Comparison of ENCODE assay signal across 13 cellular contexts in genomic region chr5:94700592-94700991, GRCh38.
DNase-seq lines count a peak whose midpoint lies in the region; ATAC-seq and TF ChIP-seq lines count a peak whose summit lies in the region.
"Had no signal": no experiment of that assay in that cellular context is flagged by ENCODE, and none has a peak within 500 bp of the region (broad histone marks: within the 10 kb centered on the region; RNA-seq: fewer than 3 reads in every experiment).

No MANE protein-coding gene starts in this region.

- intact Hi-C loops in left lung (cut with DNase I): no loop called here

- peaks cover 7 to 25% (median 11%) of the 10 kb centered on the region in 3 donors for H3K4me1 Mint-ChIP-seq in CD8-positive, alpha-beta memory T cell

- H3K27ac Mint-ChIP-seq in CD8-positive, alpha-beta memory T cell: peak overlapping the region in 5 of 8 donors; percentile 0 to 36 (median 14)

- CTCF ChIA-PET in CD8-positive, alpha-beta memory T cell (lab: Charles Lee): no interaction called here

- no peaks in the 10 kb centered on the region for H3K27me3 ChIP-seq in CD8-positive, alpha-beta memory T cell (ENCODE audit: insufficient read depth, low read length, poor library complexity, severe bottlenecking)
- no peaks in the 10 kb centered on the region for H3K27me3 ChIP-seq in left lung

- H3K4me3 Mint-ChIP-seq in CD8-positive, alpha-beta memory T cell: peak overlapping the region in 2 of 7 donors; percentile 0 to 17

- H3K36me3 ChIP-seq in CD8-positive, alpha-beta memory T cell (ENCODE audit: insufficient read depth, low read length): no peaks in the 10 kb centered on the region
- no peaks in the 10 kb centered on the region for H3K36me3 ChIP-seq in left lung

- H3K36me3 Mint-ChIP-seq in CD8-positive, alpha-beta memory T cell: peaks cover 4 to 14% (median 5%) of the 10 kb centered on the region in 3 donors

- peaks cover 3% of the 10 kb centered on the region for H3K4me1 ChIP-seq in CD8-positive, alpha-beta memory T cell (ENCODE audit: insufficient read depth, low read length)
- H3K4me1 ChIP-seq in left lung: no peaks in the 10 kb centered on the region

- ATAC-seq in GM19324 (IDR thresholded peaks at IDR 0.05; ENCODE audit: low FRiP score, unreplicated experiment): peak; percentile 50
- ATAC-seq in HG02840 (IDR thresholded peaks at IDR 0.05; ENCODE audit: low FRiP score, unreplicated experiment): peak; percentile 69
- ATAC-seq in HG03571 (IDR thresholded peaks at IDR 0.05; ENCODE audit: unreplicated experiment): peak; percentile 59
- no peak for ATAC-seq in left lung
- ATAC-seq: mucosa of descending colon, SK-N-SH treated with all-trans-retinoic acid at 6 μM for 48 hours had no signal

- no peak overlapping the region for H3K4me3 ChIP-seq in CD8-positive, alpha-beta memory T cell (ENCODE audit: low read length)
- H3K4me3 ChIP-seq in left lung: no peak overlapping the region
- H3K4me3 ChIP-seq: mucosa of descending colon had no signal

- POLR2A ChIA-PET in CD8-positive, alpha-beta memory T cell (lab: Charles Lee): no interaction called here

- no peaks in the 10 kb centered on the region for H3K9me3 Mint-ChIP-seq in CD8-positive, alpha-beta memory T cell

- H3K27ac ChIP-seq in CD8-positive, alpha-beta memory T cell (ENCODE audit: low read depth, low read length): no peak overlapping the region
- no peak overlapping the region for H3K27ac ChIP-seq in left lung

- DNase-seq in CD8-positive, alpha-beta memory T cell: no peak
- DNase-seq in stimulated activated CD4-positive, alpha-beta T cell treated with anti-CD3 and anti-CD28 coated beads, Interleukin-15, amount 100 ng/mL, for 24 hours: no peak
- DNase-seq in left lung: no peak
- DNase-seq in HUDEP-2 (lab: John Stamatoyannopoulos, UW; ENCODE audit: unreplicated experiment in 76 of 76): no peak
- DNase-seq in NCI-H128 (lab: John Stamatoyannopoulos, UW; ENCODE audit: unreplicated experiment): no peak
- DNase-seq: AML-193; central memory CD4-positive, alpha-beta T cell; IMR-90; mucosa of descending colon had no signal

- no peaks in the 10 kb centered on the region for H3K9me3 ChIP-seq in CD8-positive, alpha-beta memory T cell (ENCODE audit: low read length)
- H3K9me3 ChIP-seq in left lung: no peaks in the 10 kb centered on the region
- H3K9me3 ChIP-seq: mucosa of descending colon had no signal

- no peaks in the 10 kb centered on the region for H3K27me3 Mint-ChIP-seq in CD8-positive, alpha-beta memory T cell

- TF ChIP-seq CTCF in left lung (IDR thresholded peaks at IDR 0.05): no peak
